ENCODE assay signal across 9 cellular contexts in genomic region chr5:107870984-107871383, GRCh38.
"Had no signal": no experiment of that assay in that cellular context is flagged by ENCODE, and none has a peak within 500 bp of the region (broad histone marks: within the 10 kb centered on the region; RNA-seq: fewer than 3 reads in every experiment).

No MANE protein-coding gene starts in this region.

- H3K4me3 ChIP-seq: GM23338, K562 had no signal

- H3K27ac ChIP-seq: HL-60 had no signal

- ATAC-seq: GM23338, HepG2, K562 had no signal

- H2AFZ ChIP-seq: GM23338 had no signal

- H3K4me2 ChIP-seq: GM23338 had no signal

- DNase-seq: H9, HCEC 1CT, KG1 had no signal

- FAIRE-seq: H1, H54, HepG2, K562 had no signal
